In the genomic region with DNA sequence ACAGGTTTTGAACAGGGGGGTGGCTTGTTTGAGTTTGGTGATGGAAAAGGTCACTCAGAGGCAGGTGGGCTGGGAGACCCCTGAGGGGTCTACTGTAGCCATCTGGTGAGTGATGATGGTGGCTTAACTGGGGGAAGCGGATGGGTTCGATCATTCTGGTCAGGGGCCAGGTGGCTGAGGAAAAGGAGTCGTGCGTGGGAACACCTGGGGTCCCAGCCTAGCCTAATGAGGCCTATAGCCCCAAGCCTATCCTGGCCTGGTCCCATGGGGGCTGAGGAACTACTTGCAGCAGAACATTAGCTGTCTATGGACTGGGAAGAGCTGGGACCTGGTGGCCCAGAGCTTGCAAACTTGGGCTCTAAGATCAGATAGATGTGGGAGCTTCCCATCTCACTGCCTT, we compare ENCODE assay signal across 16 cellular contexts. TPM values are rescaled to one million over a fixed set of nuclear protein-coding genes. Genes with fewer than 3 reads are reported as not detected.
DNase-seq lines count a peak whose midpoint lies in the region; ATAC-seq and TF ChIP-seq lines count a peak whose summit lies in the region.
"Had no signal": no experiment of that assay in that cellular context is flagged by ENCODE, and none has a peak within 500 bp of the region (broad histone marks: within the 10 kb centered on the region; RNA-seq: fewer than 3 reads in every experiment).

No MANE protein-coding gene starts in this region.

- intact Hi-C loops in Right ventricle myocardium inferior (cut with DNase I) = no loop called here
- intact Hi-C loops in left cardiac atrium (cut with DNase I) = no loop called here
- intact Hi-C loops in prostate gland (cut with DNase I) = no loop called here

- H3K9me3 Mint-ChIP-seq in nephron progenitor cell = no peaks in the 10 kb centered on the region

- no peaks in the 10 kb centered on the region for H3K36me3 Mint-ChIP-seq in nephron progenitor cell (ENCODE audit: low read depth)
- H3K36me3 Mint-ChIP-seq: CD4-positive, alpha-beta memory T cell had no signal

- H3K27me3 Mint-ChIP-seq in nephron progenitor cell (ENCODE audit: low read depth, poor library complexity) = peaks cover 16% of the 10 kb centered on the region

- in situ Hi-C loops in GM13976 (cut with MboI; ENCODE audit: low sequenced_read_pairs, unreplicated experiment) = no loop called here

- H3K4me1 ChIP-seq in prostate gland (replicated peaks) = peaks cover 19% of the 10 kb centered on the region

- H3K27ac Mint-ChIP-seq in nephron progenitor cell = peak overlapping the region; percentile 47
- H3K27ac Mint-ChIP-seq: CD4-positive, alpha-beta memory T cell had no signal

- no peaks in the 10 kb centered on the region for H3K27me3 ChIP-seq in prostate gland (replicated peaks; ENCODE audit: insufficient read depth)

- H3K27ac ChIP-seq in prostate gland = peak overlapping the region; percentile 54 to 94
- H3K27ac ChIP-seq: 22Rv1 had no signal

- WGBS in prostate gland = 83% methylated on average over 4 of the region's 4 CpGs

- H3K36me3 ChIP-seq in prostate gland = no peaks in the 10 kb centered on the region

- H3K9me3 ChIP-seq in prostate gland = no peaks in the 10 kb centered on the region
- H3K9me3 ChIP-seq: A549 had no signal

- no peak overlapping the region for H3K4me3 Mint-ChIP-seq in nephron progenitor cell
- H3K4me3 Mint-ChIP-seq: CD4-positive, alpha-beta memory T cell had no signal

- TF ChIP-seq CTCF in nephron progenitor cell (IDR thresholded peaks at IDR 0.05) (no peak), prostate gland (IDR thresholded peaks at IDR 0.05) (no peak), GM13976 (IDR thresholded peaks at IDR 0.05; ENCODE audit: borderline replicate concordance, control extremely low read depth, extremely low read depth, insufficient read depth, missing control alignments) (no peak)

- no peak overlapping the region for H3K4me3 ChIP-seq in prostate gland
- H3K4me3 ChIP-seq: A549 had no signal

- no peak for TF ChIP-seq POLR2A in prostate gland (IDR thresholded peaks at IDR 0.05)

- peaks cover 50% of the 10 kb centered on the region for H3K4me1 Mint-ChIP-seq in nephron progenitor cell
- H3K4me1 Mint-ChIP-seq: CD4-positive, alpha-beta memory T cell had no signal

- ATAC-seq in Right ventricle myocardium inferior (peak; percentile 13), left cardiac atrium (no peak)
- ATAC-seq: A549 had no signal

- DNase-seq in Right ventricle myocardium inferior (ENCODE audit: missing footprints) = no peak
- DNase-seq in left cardiac atrium = no peak
- DNase-seq in nephron progenitor cell = no peak
- DNase-seq in prostate gland (ENCODE audit: low spot score) = no peak
- no peak for DNase-seq in NCI-H510A treated with DMSO at 0.1 percent for 48 hours (lab: John Stamatoyannopoulos, UW)
- no peak for DNase-seq in GM13976 (ENCODE audit: low spot score)
- no peak for DNase-seq in stimulated activated naive CD4-positive, alpha-beta T cell (lab: John Stamatoyannopoulos, UW)
- DNase-seq: AML-193; CD4-positive, alpha-beta memory T cell; DMS153; DMS79; GDM1; HCEC 1CT; IMR-90 had no signal

RNA-seq across cellular contexts. Expression of a gene that starts 44.8 kb away (rescaled TPM):
- total RNA-seq in Right ventricle myocardium inferior (not detected), left cardiac atrium (under 1 TPM in 1 of 2 donors, not detected in 1; 0.12 TPM), prostate gland (10 to 100 TPM; 28.3 to 36.6 TPM)
- total RNA-seq: CD4-positive, alpha-beta memory T cell; IMR-90 had no signal

Comparison
In these comparisons a context has a peak if more than half of its experiments do, and no peak if none do; other contexts are left out.
1. RNA of a gene that starts 44.8 kb away (total RNA-seq): 28.3 to 36.6 TPM in prostate gland; 0.12 TPM in left cardiac atrium and not detected in Right ventricle myocardium inferior (single experiment); every median in the first group is over 10 times any median in the second.